20 cellular contexts compared by ENCODE assay signal in the genomic region with DNA sequence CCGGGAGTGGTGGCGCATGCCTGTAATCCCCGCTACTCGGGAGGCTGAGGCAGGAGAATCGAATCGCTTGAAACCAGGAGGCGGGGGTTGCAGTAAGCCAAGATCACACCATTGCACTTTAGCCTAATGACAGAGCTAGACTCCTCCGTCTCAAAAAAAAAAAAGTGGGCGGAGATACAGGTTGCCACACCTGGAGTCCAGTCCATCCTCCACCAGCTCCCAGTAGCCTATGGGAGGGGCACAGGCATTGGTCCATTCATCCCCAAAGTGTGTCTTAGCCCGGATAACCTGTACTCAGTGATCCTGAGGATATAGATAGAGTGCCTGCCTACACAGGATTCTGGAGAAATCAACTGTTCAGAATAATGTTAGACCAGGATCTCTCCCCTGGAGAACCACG. TPM values are rescaled to one million over a fixed set of nuclear protein-coding genes. Genes with fewer than 3 reads are reported as not detected.
A peak's percentile ranks its signal among the peaks of the same experiment; 100 is the strongest.
DNase-seq lines count a peak whose midpoint lies in the region; ATAC-seq and TF ChIP-seq lines count a peak whose summit lies in the region.
"Had no signal": no experiment of that assay in that cellular context is flagged by ENCODE, and none has a peak within 500 bp of the region (broad histone marks: within the 10 kb centered on the region; RNA-seq: fewer than 3 reads in every experiment).

No MANE protein-coding gene starts in this region.

- H3F3A ChIP-seq in MM.1S (ENCODE audit: insufficient read depth, low read length) = peaks cover 9% of the 10 kb centered on the region

- no peak overlapping the region for H3K4ac ChIP-seq in trophoblast cell (ENCODE audit: low read depth, low read length)

- H3K9me3 ChIP-seq in trophoblast cell (ENCODE audit: insufficient read depth, low read depth, low read length) (no peaks in the 10 kb centered on the region), A673 (ENCODE audit: low read depth, low read length, poor library complexity, severe bottlenecking) (no peaks in the 10 kb centered on the region), MM.1S (replicated peaks; ENCODE audit: insufficient read depth, low read length) (no peaks in the 10 kb centered on the region)
- H3K9me3 ChIP-seq: BE2C, SJCRH30 had no signal

- no peak overlapping the region for H3K4me3 ChIP-seq in H7 (ENCODE audit: insufficient read depth, low read depth, low read length)
- H3K4me3 ChIP-seq in trophoblast cell (ENCODE audit: low read depth, low read length) = no peak overlapping the region
- no peak overlapping the region for H3K4me3 ChIP-seq in A673 (ENCODE audit: low read depth, low read length, poor library complexity, severe bottlenecking)
- no peak overlapping the region for H3K4me3 ChIP-seq in MM.1S (ENCODE audit: low read length)
- H3K4me3 ChIP-seq: SJCRH30 had no signal

- H3K36me3 ChIP-seq in H7 (replicated peaks; ENCODE audit: control insufficient read depth, insufficient read depth, low read length) (no peaks in the 10 kb centered on the region), trophoblast cell (ENCODE audit: control insufficient read depth in 1 of 2, insufficient read depth in 2 of 2, low read length in 2 of 2) (no peaks in the 10 kb centered on the region), A673 (ENCODE audit: insufficient read depth, low read length, poor library complexity, severe bottlenecking) (no peaks in the 10 kb centered on the region), MM.1S (replicated peaks; ENCODE audit: insufficient read depth, low read length) (no peaks in the 10 kb centered on the region)
- H3K36me3 ChIP-seq: BE2C, SJCRH30 had no signal

- ATAC-seq in left colon = peak; percentile 22
- ATAC-seq: SK-N-SH treated with all-trans-retinoic acid at 6 μM for 48 hours had no signal

- no peak overlapping the region for H2BK5ac ChIP-seq in trophoblast cell (ENCODE audit: low read depth, low read length, poor library complexity)

- no peak for TF ChIP-seq CTCF in RWPE1 (conservative IDR thresholded peaks at IDR 0.05; ENCODE audit: low read depth)
- no peak for TF ChIP-seq CTCF in A673 (conservative IDR thresholded peaks at IDR 0.05; ENCODE audit: low read depth, low read length)
- no peak for TF ChIP-seq CTCF in MM.1S (IDR thresholded peaks at IDR 0.05; ENCODE audit: low read length)

- POLR2A ChIA-PET in RWPE1 (lab: Yijun Ruan, JAX; ENCODE audit: low non-redundant PET) = no interaction called here
- POLR2A ChIA-PET in A673 (lab: Charles Lee; ENCODE audit: low non-redundant PET) = no interaction called here

- intact Hi-C loops in left colon (cut with DNase I, micrococcal nuclease) = no loop called here
- intact Hi-C loops in A673 (cut with micrococcal nuclease; ENCODE audit: unreplicated experiment) = no loop called here

- H3K23ac ChIP-seq in trophoblast cell (ENCODE audit: low read length) = no peak overlapping the region

- H3K14ac ChIP-seq in trophoblast cell (ENCODE audit: low read length) = no peak overlapping the region

- H4K91ac ChIP-seq in trophoblast cell (ENCODE audit: low read depth, low read length) = no peak overlapping the region

- no peaks in the 10 kb centered on the region for H4K20me1 ChIP-seq in MM.1S (ENCODE audit: insufficient read depth, low read length)

- peaks cover 0 to 2% of the 10 kb centered on the region in 2 experiments for H3K4me1 ChIP-seq in trophoblast cell (ENCODE audit: control insufficient read depth in 1 of 2, insufficient read depth in 2 of 2, low read length in 2 of 2)
- H3K4me1 ChIP-seq in A673 (ENCODE audit: insufficient read depth, low read length, poor library complexity, severe bottlenecking) = no peaks in the 10 kb centered on the region
- no peaks in the 10 kb centered on the region for H3K4me1 ChIP-seq in MM.1S (ENCODE audit: low read length)
- H3K4me1 ChIP-seq: BE2C, SJCRH30 had no signal

- no peaks in the 10 kb centered on the region for H3K27me3 ChIP-seq in H7 (ENCODE audit: control insufficient read depth, insufficient read depth, low read length)
- no peaks in the 10 kb centered on the region for H3K27me3 ChIP-seq in trophoblast cell (ENCODE audit: insufficient read depth, low read length)
- H3K27me3 ChIP-seq in A673 (replicated peaks; ENCODE audit: insufficient read depth, low read depth, low read length, poor library complexity) = no peaks in the 10 kb centered on the region
- H3K27me3 ChIP-seq in MM.1S (replicated peaks; ENCODE audit: insufficient read depth, low read length) = no peaks in the 10 kb centered on the region
- H3K27me3 ChIP-seq: BE2C, SJCRH30 had no signal

- no peaks in the 10 kb centered on the region for H3K9me2 ChIP-seq in MM.1S (replicated peaks; ENCODE audit: insufficient read depth, low read length)

- peak overlapping the region; percentile 52 for H2AK5ac ChIP-seq in trophoblast cell (ENCODE audit: low read length)

- no CpG with 5 or more reads among the region's 11 CpGs for WGBS in trophoblast cell (ENCODE audit: extremely low coverage, insufficient coverage, insufficient read length)

- H3K9ac ChIP-seq in trophoblast cell (ENCODE audit: low read length) (no peak overlapping the region), MM.1S (ENCODE audit: low read length) (no peak overlapping the region)

- no peak overlapping the region for H3K4me2 ChIP-seq in trophoblast cell (ENCODE audit: low read length)
- H3K4me2 ChIP-seq in MM.1S (ENCODE audit: low read depth, low read length) = no peak overlapping the region

- H3K27ac ChIP-seq in RWPE1 (peak overlapping the region; percentile 94; the same call in 1 of the 2 replicates), trophoblast cell (ENCODE audit: low read depth, low read length) (no peak overlapping the region), A673 (ENCODE audit: low read depth, low read length, poor library complexity, severe bottlenecking) (no peak overlapping the region), MM.1S (ENCODE audit: low read length) (no peak overlapping the region)
- H3K27ac ChIP-seq: SJCRH30 had no signal

- H4K8ac ChIP-seq in trophoblast cell (ENCODE audit: low read depth, low read length) = no peak overlapping the region

- no peak overlapping the region for H3K18ac ChIP-seq in trophoblast cell (ENCODE audit: low read length)

- peak; percentile 26 for DNase-seq in H7
- DNase-seq in RWPE1 (ENCODE audit: low spot score) = no peak
- no peak for DNase-seq in left colon
- peak; percentile 55 to 73 for DNase-seq in trophoblast cell
- no peak for DNase-seq in A673 (ENCODE audit: low spot score)
- DNase-seq in MM.1S = no peak
- no peak for DNase-seq in HUDEP-2 (lab: John Stamatoyannopoulos, UW; ENCODE audit: unreplicated experiment in 76 of 76)
- DNase-seq: BE2C, H9, HFFc6, Karpas-422, NCI-H1092 treated with DMSO at 0.1 percent for 48 hours, NCI-H1436, NCI-H187, NCI-H2171 treated with DMSO at 0.1 percent for 48 hours, NCI-H345, NCI-H510A treated with DMSO at 0.1 percent for 48 hours, NCI-H748 treated with DMSO at 0.1 percent for 48 hours, SJCRH30 had no signal

- CTCF ChIA-PET in RWPE1 (lab: Yijun Ruan, JAX) (no interaction called here), A673 (lab: Charles Lee) (no interaction called here)

- no peak overlapping the region for H4K12ac ChIP-seq in trophoblast cell (ENCODE audit: low read depth, low read length)

- H3K79me2 ChIP-seq in trophoblast cell (ENCODE audit: control insufficient read depth, insufficient read depth, low read length, poor library complexity) (peaks cover 8% of the 10 kb centered on the region), MM.1S (ENCODE audit: low read length) (peaks cover 19% of the 10 kb centered on the region)

- peaks cover 11% of the 10 kb centered on the region for H3K79me1 ChIP-seq in trophoblast cell (ENCODE audit: low read length)

- BruUV-seq in A673 (replicated peaks; lab: Mats Ljungman, UMichigan) = no TSS peak

- no peak overlapping the region for H2BK120ac ChIP-seq in trophoblast cell (ENCODE audit: insufficient read depth, low read length, poor library complexity)

- H2BK12ac ChIP-seq in trophoblast cell (ENCODE audit: low read length) = no peak overlapping the region

- H2AFZ ChIP-seq in trophoblast cell (ENCODE audit: insufficient read depth, low read length, poor library complexity) (no peak overlapping the region), MM.1S (ENCODE audit: low read length) (no peak overlapping the region)

RNA-seq across cellular contexts. Expression of a gene that starts 3.3 kb away (rescaled TPM):
- 13.3 and 18.0 TPM in 2 replicates for total RNA-seq in H7 (2014; rRNA removed; shearing (Covaris generic))
- 10 to 100 TPM; 37.6 to 41.6 TPM for total RNA-seq in left colon
- polyA plus RNA-seq in trophoblast cell (2013) = 18.1 and 18.3 TPM in 2 replicates
- total RNA-seq in A673 (2021) = 71.2 and 78.8 TPM in 2 replicates

RNA-seq across cellular contexts. Expression of a gene that starts 9.0 kb away (rescaled TPM):
- total RNA-seq in H7 (2014; rRNA removed; shearing (Covaris generic)) = 175 and 177 TPM in 2 replicates
- total RNA-seq in left colon (100 to 1,000 TPM in 1 of 2 donors, 10 to 100 TPM in 1; 99.4 to 123 TPM), A673 (2021) (148 and 154 TPM in 2 replicates)
- polyA plus RNA-seq in trophoblast cell (2013) = 96.9 and 101 TPM in 2 replicates

Comparison
In these comparisons a context has a peak if more than half of its experiments do, and no peak if none do; other contexts are left out.
1. DNase-seq: peak in H7 (single experiment) and trophoblast cell (2 of 2); none in RWPE1 (single experiment), left colon (0 of 2), A673 (single experiment), MM.1S (single experiment) and HUDEP-2 (0 of 76).